ENCODE assay signal across 19 cellular contexts in the genomic region with DNA sequence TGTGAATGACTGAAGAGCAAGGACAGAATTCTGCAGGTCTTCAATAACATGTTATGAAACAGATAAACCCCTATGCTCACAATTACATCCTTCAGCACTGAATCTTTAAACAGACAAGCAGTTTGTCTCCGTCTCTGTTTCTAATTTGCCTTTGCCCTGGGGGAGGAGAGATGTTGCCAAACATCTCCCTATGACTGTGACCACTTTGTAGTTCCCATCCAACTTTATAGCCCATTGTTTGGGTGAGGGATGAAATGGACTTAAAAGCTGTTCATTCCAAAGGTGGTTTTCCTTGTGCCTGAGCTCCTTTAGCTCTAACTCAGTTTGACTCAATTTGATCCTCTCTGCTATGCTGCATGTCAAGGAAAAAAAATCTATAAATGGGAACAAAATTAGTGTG. TPM values are rescaled to one million over a fixed set of nuclear protein-coding genes. Genes with fewer than 3 reads are reported as not detected.
DNase-seq lines count a peak whose midpoint lies in the region; ATAC-seq and TF ChIP-seq lines count a peak whose summit lies in the region.
"Had no signal": no experiment of that assay in that cellular context is flagged by ENCODE, and none has a peak within 500 bp of the region (broad histone marks: within the 10 kb centered on the region; RNA-seq: fewer than 3 reads in every experiment).

No MANE protein-coding gene starts in this region.

- ATAC-seq in heart right ventricle (no peak), HG03521 (IDR thresholded peaks at IDR 0.05; ENCODE audit: unreplicated experiment) (no peak), GM18867 (IDR thresholded peaks at IDR 0.05; ENCODE audit: unreplicated experiment) (no peak)
- ATAC-seq: HCT116 had no signal

- no peaks in the 10 kb centered on the region for H3K27me3 Mint-ChIP-seq in MCF 10A (ENCODE audit: insufficient read depth, unreplicated experiment)

- no peak for TF ChIP-seq POLR2A in breast epithelium (IDR thresholded peaks at IDR 0.05)

- no peaks in the 10 kb centered on the region for H3K36me3 ChIP-seq in breast epithelium
- H3K36me3 ChIP-seq in heart right ventricle: no peaks in the 10 kb centered on the region

- in situ Hi-C loops in SK-MEL-5 (cut with HindIII; ENCODE audit: low pct_unique_long_range_greater_than_20kb, low sequenced_read_pairs): no loop called here

- intact Hi-C loops in MCF 10A (cut with micrococcal nuclease): no loop called here
- intact Hi-C loops in breast epithelium (cut with DNase I; ENCODE audit: low total_unique reads): loop anchor here (2.0 kb wide), 1 partner anchor 25 kb away; no protein-coding TSS in a partner anchor
- intact Hi-C loops in heart right ventricle (cut with DNase I): no loop called here

- peak; percentile 22 for DNase-seq in MCF 10A (ENCODE audit: unreplicated experiment)
- DNase-seq in breast epithelium (ENCODE audit: low spot score in 2 of 2): no peak
- peak; percentile 82 for DNase-seq in SK-MEL-5 (ENCODE audit: low read depth, low spot score)
- peak; percentile 12 for DNase-seq in fibroblast of mammary gland (ENCODE audit: low read depth)
- no peak for DNase-seq in heart right ventricle
- no peak for DNase-seq in SIG-M5 (lab: John Stamatoyannopoulos, UW)
- DNase-seq: 8988T; AML-193; CD4-positive, CD25-positive, alpha-beta regulatory T cell; NCI-H1048; NCI-H146; NCI-H2081 treated with DMSO at 0.1 percent for 48 hours; NCI-H2227 treated with DMSO at 0.1 percent for 48 hours; NCI-H69; NK-92 treated with Interleukin-12 subunit alpha and Interleukin-12 subunit beta, amount 100 ng/mL, for 24 hours; OCI-M1 had no signal

- WGBS in heart right ventricle, 2 donors: 57 to 65% methylated on average over 1 of the region's 1 CpG

- CTCF ChIA-PET in MCF 10A (lab: Yijun Ruan, JAX): interaction anchor here (0.5 kb wide), 1 partner anchor 13 kb away, joined by 4 read pairs; no protein-coding TSS in a partner anchor

- POLR2A ChIA-PET in MCF 10A (lab: Yijun Ruan, JAX): no interaction called here

- TF ChIP-seq CTCF in MCF 10A (IDR thresholded peaks at IDR 0.05; ENCODE audit: unreplicated experiment) (no peak), breast epithelium (IDR thresholded peaks at IDR 0.05) (no peak), fibroblast of mammary gland (conservative IDR thresholded peaks at IDR 0.05; ENCODE audit: control insufficient read depth, insufficient read depth, low read depth, low read length) (no peak), heart right ventricle (IDR thresholded peaks at IDR 0.05) (no peak)

- H3K4me3 ChIP-seq in breast epithelium: no peak overlapping the region
- no peak overlapping the region for H3K4me3 ChIP-seq in fibroblast of mammary gland (ENCODE audit: control insufficient read depth, low read depth, low read length)
- H3K4me3 ChIP-seq in heart right ventricle: no peak overlapping the region

- H3K9me3 ChIP-seq in breast epithelium (no peaks in the 10 kb centered on the region), heart right ventricle (peaks cover 0 to 15% (median 0%) of the 10 kb centered on the region in 11 donors)

- H3K4me1 ChIP-seq in breast epithelium (no peaks in the 10 kb centered on the region), heart right ventricle (no peaks in the 10 kb centered on the region)

- H3K27me3 ChIP-seq in breast epithelium: no peaks in the 10 kb centered on the region
- no peaks in the 10 kb centered on the region for H3K27me3 ChIP-seq in heart right ventricle

- H3K27ac ChIP-seq in breast epithelium: no peak overlapping the region
- no peak overlapping the region for H3K27ac ChIP-seq in heart right ventricle

- BruUV-seq in MCF 10A (replicated peaks; lab: Mats Ljungman, UMichigan): no TSS peak

- no peaks in the 10 kb centered on the region for H3K4me1 Mint-ChIP-seq in MCF 10A (ENCODE audit: insufficient read depth, unreplicated experiment)

- no peak overlapping the region for H3K27ac Mint-ChIP-seq in MCF 10A (ENCODE audit: low read depth, unreplicated experiment)

- H3K9me3 Mint-ChIP-seq in MCF 10A (ENCODE audit: unreplicated experiment): no peaks in the 10 kb centered on the region

- H3K36me3 Mint-ChIP-seq in MCF 10A (ENCODE audit: insufficient read depth, unreplicated experiment): peaks cover 3% of the 10 kb centered on the region

- no peak overlapping the region for H3K4me3 Mint-ChIP-seq in MCF 10A (ENCODE audit: unreplicated experiment)
- H3K4me3 Mint-ChIP-seq: CD4-positive, CD25-positive, alpha-beta regulatory T cell had no signal

RNA-seq across cellular contexts. Expression of gene ADTRP, which starts 19.5 kb away (rescaled TPM):
- total RNA-seq in MCF 10A (2022): 14.8 and 25.3 TPM in 2 replicates
- total RNA-seq in breast epithelium: 1 to 10 TPM in 2 of 3 donors, under 1 TPM in 1; 0.48 to 2.9 (median 2.6) TPM
- not detected in 2 replicates for total RNA-seq in SK-MEL-5 (2014; rRNA removed; shearing (Covaris generic))
- polyA plus RNA-seq in SK-MEL-5 (2015; cell fraction: cytosol; rRNA removed): 0.25 and 0.36 TPM in 2 replicates
- polyA plus RNA-seq in SK-MEL-5 (2015; cell fraction: nucleus; rRNA removed): 0.37 TPM in 1 of 2 replicates, not detected in the other
- total RNA-seq in heart right ventricle: under 1 TPM in 2 of 10 donors, not detected in 8; 0.24 to 0.37 TPM
- under 1 TPM in 1 of 2 donors, not detected in 1; 0.14 TPM for polyA plus RNA-seq in heart right ventricle

Comparison
In these comparisons a context has a peak if more than half of its experiments do, and no peak if none do; other contexts are left out.
1. DNase-seq: peak in MCF 10A (single experiment), SK-MEL-5 (single experiment) and fibroblast of mammary gland (single experiment); none in breast epithelium (0 of 2), heart right ventricle (0 of 2) and SIG-M5 (single experiment).